16 cellular contexts compared by ENCODE assay signal in the genomic region with DNA sequence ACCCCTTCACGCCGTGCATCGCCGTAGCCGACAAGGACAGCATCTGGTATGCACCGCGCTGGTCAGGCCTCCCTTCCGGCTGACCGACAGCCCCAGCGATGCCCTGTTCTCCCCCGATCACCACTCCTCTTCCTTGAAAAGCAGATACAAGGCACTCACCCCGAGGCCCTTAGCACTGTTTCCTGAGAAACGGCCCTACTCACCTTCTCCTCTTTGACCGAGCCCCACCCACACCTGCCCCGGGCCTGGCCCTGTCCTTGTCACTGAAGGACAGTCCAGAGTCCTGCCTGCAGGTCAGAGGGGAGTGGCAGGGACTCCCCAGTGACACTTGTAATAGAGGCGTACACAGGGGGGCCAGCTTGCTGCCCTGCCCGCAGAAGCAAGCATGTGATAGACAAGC. TPM values are rescaled to one million over a fixed set of nuclear protein-coding genes. Genes with fewer than 3 reads are reported as not detected.
DNase-seq lines count a peak whose midpoint lies in the region; ATAC-seq, FAIRE-seq and TF ChIP-seq lines count a peak whose summit lies in the region.
"Had no signal": no experiment of that assay in that cellular context is flagged by ENCODE, and none has a peak within 500 bp of the region (broad histone marks: within the 10 kb centered on the region; RNA-seq: fewer than 3 reads in every experiment).

No MANE protein-coding gene starts in this region.

- H3K4me2 ChIP-seq in HepG2 (ENCODE audit: low read depth, low read length): no peak overlapping the region

- peaks cover 4% of the 10 kb centered on the region for H3K27me3 Mint-ChIP-seq in glutamatergic neuron (ENCODE audit: unreplicated experiment)
- H3K27me3 Mint-ChIP-seq in nephron progenitor cell (ENCODE audit: low read depth, poor library complexity): no peaks in the 10 kb centered on the region
- H3K27me3 Mint-ChIP-seq in stimulated activated memory B cell treated with anti-CD40 and anti-IgM and Interleukin-4, amounts not matched to agents 10 μg/mL and 1 μg/mL and 100 μg/mL, for 72 hours: no peaks in the 10 kb centered on the region

- no peaks in the 10 kb centered on the region for H3K4me1 ChIP-seq in right lobe of liver
- no peaks in the 10 kb centered on the region; the same call in 1 of the 2 replicates for H3K4me1 ChIP-seq in HepG2 (ENCODE audit: insufficient read depth, low read length)
- peaks cover 16% of the 10 kb centered on the region for H3K4me1 ChIP-seq in upper lobe of right lung

- no peak for TF ChIP-seq EP300 in HepG2 (IDR thresholded peaks at IDR 0.05; ENCODE audit: low read depth in 2 of 2, low read length in 2 of 2)
- TF ChIP-seq EP300 in HepG2 (CRISPR knock-in tag; IDR thresholded peaks at IDR 0.05; ENCODE audit: borderline replicate concordance): no peak

- H3K9me3 Mint-ChIP-seq in glutamatergic neuron (ENCODE audit: unreplicated experiment): peaks cover 8% of the 10 kb centered on the region
- no peaks in the 10 kb centered on the region for H3K9me3 Mint-ChIP-seq in nephron progenitor cell
- H3K9me3 Mint-ChIP-seq in stimulated activated memory B cell treated with anti-CD40 and anti-IgM and Interleukin-4, amounts not matched to agents 10 μg/mL and 1 μg/mL and 100 μg/mL, for 72 hours: no peaks in the 10 kb centered on the region
- H3K9me3 Mint-ChIP-seq: HFFc6 had no signal

- CTCF ChIA-PET in HepG2 (lab: Yijun Ruan, JAX; ENCODE audit: low intra/inter-chr PET ratio, low total read pairs): no interaction called here

- no TSS peak for BruUV-seq in HepG2 (replicated peaks; lab: Mats Ljungman, UMichigan)

- intact Hi-C loops in right lobe of liver (cut with DNase I) (no loop called here), HepG2 (cut with micrococcal nuclease; ENCODE audit: unreplicated experiment) (no loop called here), upper lobe of right lung (cut with DNase I) (no loop called here)

- H3K27ac Mint-ChIP-seq in glutamatergic neuron (ENCODE audit: unreplicated experiment): no peak overlapping the region
- H3K27ac Mint-ChIP-seq in nephron progenitor cell: peak overlapping the region; percentile 45
- H3K27ac Mint-ChIP-seq in stimulated activated memory B cell treated with anti-CD40 and anti-IgM and Interleukin-4, amounts not matched to agents 10 μg/mL and 1 μg/mL and 100 μg/mL, for 72 hours: no peak overlapping the region
- H3K27ac Mint-ChIP-seq: HFFc6 had no signal

- FAIRE-seq in HepG2 (lab: Jason Lieb, UNC): no peak
- FAIRE-seq: K562 had no signal

- ATAC-seq in right lobe of liver (no peak), HepG2 (no peak), upper lobe of right lung (no peak)
- no peak for ATAC-seq in stimulated activated memory B cell treated with anti-CD40 and anti-IgM and Interleukin-4, amounts not matched to agents 10 μg/mL and 1 μg/mL and 100 μg/mL, for 72 hours
- ATAC-seq: K562 had no signal

- H3K27me3 ChIP-seq in right lobe of liver: no peaks in the 10 kb centered on the region
- H3K27me3 ChIP-seq in HepG2 (ENCODE audit: control insufficient read depth in 1 of 2, insufficient read depth in 2 of 2, low read length in 2 of 2): no peaks in the 10 kb centered on the region
- H3K27me3 ChIP-seq in upper lobe of right lung: no peaks in the 10 kb centered on the region

- H3K9me3 ChIP-seq in right lobe of liver: no peaks in the 10 kb centered on the region
- no peaks in the 10 kb centered on the region for H3K9me3 ChIP-seq in HepG2 (ENCODE audit: low read length)
- no peaks in the 10 kb centered on the region for H3K9me3 ChIP-seq in upper lobe of right lung

- H3K27ac ChIP-seq in right lobe of liver: no peak overlapping the region
- no peak overlapping the region for H3K27ac ChIP-seq in HepG2 (ENCODE audit: extremely low read length, insufficient read depth, low read length)
- no peak overlapping the region for H3K27ac ChIP-seq in upper lobe of right lung
- H3K27ac ChIP-seq: BLaER1 treated with 17β-estradiol and CSF1 and Interleukin-3, amounts not matched to agents 10 nM and 100 nM; HL-60 had no signal

- H4K20me1 ChIP-seq in HepG2 (ENCODE audit: insufficient read depth, low read length): no peaks in the 10 kb centered on the region

- H3K4me3 ChIP-seq in right lobe of liver (no peak overlapping the region), HepG2 (replicated peaks in 1 of 3; ENCODE audit: insufficient read depth in 1 of 3, low read depth in 2 of 3, low read length in 3 of 3) (no peak overlapping the region), upper lobe of right lung (no peak overlapping the region)
- H3K4me3 ChIP-seq: BLaER1 treated with 17β-estradiol and CSF1 and Interleukin-3, amounts not matched to agents 10 nM and 100 nM; K562 had no signal

- TF ChIP-seq POLR2A in right lobe of liver (IDR thresholded peaks at IDR 0.05) (no peak), HepG2 (IDR thresholded peaks at IDR 0.05; ENCODE audit: insufficient read depth in 1 of 2, low read depth in 2 of 2, low read length in 2 of 2) (no peak)

- H3K4me3 Mint-ChIP-seq in glutamatergic neuron (ENCODE audit: unreplicated experiment) (no peak overlapping the region), nephron progenitor cell (no peak overlapping the region)
- H3K4me3 Mint-ChIP-seq in stimulated activated memory B cell treated with anti-CD40 and anti-IgM and Interleukin-4, amounts not matched to agents 10 μg/mL and 1 μg/mL and 100 μg/mL, for 72 hours: no peak overlapping the region
- H3K4me3 Mint-ChIP-seq: HFFc6 had no signal

- WGBS in right lobe of liver (ENCODE audit: insufficient coverage, low coverage, low lambda C conversion rate, missing lambda C conversion rate): 97% methylated on average over 6 of the region's 17 CpGs
- 94% methylated on average over 17 of the region's 17 CpGs for WGBS in HepG2 (ENCODE audit: low lambda C conversion rate)

- POLR2A ChIA-PET in HepG2 (lab: Yijun Ruan, JAX): no interaction called here

- in situ Hi-C loops in HepG2 (cut with HindIII; ENCODE audit: extremely low pct_ligation_motif_present, low pct_unique_long_range_greater_than_20kb): no loop called here

- no peaks in the 10 kb centered on the region for H3K79me2 ChIP-seq in HepG2 (ENCODE audit: insufficient read depth, low read length)

- TF ChIP-seq CTCF in right lobe of liver (IDR thresholded peaks at IDR 0.05) (no peak), HepG2 (CRISPR knock-in tag; IDR thresholded peaks at IDR 0.05) (no peak), glutamatergic neuron (IDR thresholded peaks at IDR 0.05; ENCODE audit: partially characterized antibody, unreplicated experiment) (no peak), nephron progenitor cell (IDR thresholded peaks at IDR 0.05) (no peak), upper lobe of right lung (IDR thresholded peaks at IDR 0.05) (no peak)

- peaks cover 0 to 8% (median under 1%) of the 10 kb centered on the region in 4 donors for H3K36me3 ChIP-seq in right lobe of liver
- peaks cover 22 to 47% of the 10 kb centered on the region in 2 experiments; a peak in 4 of 5 replicates for H3K36me3 ChIP-seq in HepG2 (replicated peaks in 1 of 2; ENCODE audit: control insufficient read depth in 1 of 2, insufficient read depth in 2 of 2, low read length in 2 of 2)
- H3K36me3 ChIP-seq in upper lobe of right lung: peaks cover 23% of the 10 kb centered on the region

- no peak overlapping the region for H2AFZ ChIP-seq in HepG2 (ENCODE audit: low read length)

- TF ChIP-seq RAD21 in HepG2 (CRISPR knock-in tag; IDR thresholded peaks at IDR 0.05): no peak

- H3K36me3 Mint-ChIP-seq in glutamatergic neuron (ENCODE audit: unreplicated experiment): peaks cover 19% of the 10 kb centered on the region
- peaks cover 42% of the 10 kb centered on the region for H3K36me3 Mint-ChIP-seq in nephron progenitor cell (ENCODE audit: low read depth)
- peaks cover 71% of the 10 kb centered on the region for H3K36me3 Mint-ChIP-seq in stimulated activated memory B cell treated with anti-CD40 and anti-IgM and Interleukin-4, amounts not matched to agents 10 μg/mL and 1 μg/mL and 100 μg/mL, for 72 hours

- peak in 2 of 3 donors; percentile 7 to 42 for DNase-seq in right lobe of liver
- DNase-seq in HepG2 (ENCODE audit: low spot score): no peak
- peak; percentile 10 for DNase-seq in glutamatergic neuron
- no peak for DNase-seq in nephron progenitor cell
- peak; percentile 41 for DNase-seq in upper lobe of right lung
- DNase-seq in activated CD4-positive, alpha-beta T cell treated with anti-CD3 and anti-CD28 coated beads for 1 hour: no peak
- DNase-seq in GDM1 (lab: John Stamatoyannopoulos, UW): no peak
- DNase-seq: HFFc6, NCI-H1436 treated with DMSO at 0.1 percent for 48 hours, NCI-H345, NCI-H526 treated with DMSO at 0.1 percent for 48 hours, OCI-M1 had no signal

- H3K9ac ChIP-seq in HepG2 (ENCODE audit: insufficient read depth, low read depth, low read length): no peak overlapping the region
- H3K9ac ChIP-seq: BLaER1 treated with 17β-estradiol and CSF1 and Interleukin-3, amounts not matched to agents 10 nM and 100 nM had no signal

- peaks cover 7% of the 10 kb centered on the region for H3K4me1 Mint-ChIP-seq in glutamatergic neuron (ENCODE audit: low read depth, unreplicated experiment)
- no peaks in the 10 kb centered on the region for H3K4me1 Mint-ChIP-seq in nephron progenitor cell
- H3K4me1 Mint-ChIP-seq in stimulated activated memory B cell treated with anti-CD40 and anti-IgM and Interleukin-4, amounts not matched to agents 10 μg/mL and 1 μg/mL and 100 μg/mL, for 72 hours: peaks cover 15% of the 10 kb centered on the region

RNA-seq across cellular contexts. Expression of a gene that starts 45.9 kb away (rescaled TPM):
- total RNA-seq in right lobe of liver (10 to 100 TPM; 13.4 to 27.8 (median 15.6) TPM), HepG2 (2016; rRNA removed; fragmentation: Illumina TruSeq; extraction: Trizol) (24.2 and 24.6 TPM in 2 replicates), glutamatergic neuron (ENCODE audit: unreplicated experiment) (24.3 TPM), upper lobe of right lung (29.9 TPM)
- 5.9 and 6.6 TPM in 2 replicates for total RNA-seq in HepG2 (2016; cell fraction: cytosol; rRNA removed; fragmentation: Illumina TruSeq; extraction: Trizol; ENCODE audit: low read depth)
- total RNA-seq in HepG2 (2016; cell fraction: insoluble cytoplasmic fraction; rRNA removed; fragmentation: Illumina TruSeq; extraction: Trizol): 24.5 and 25.5 TPM in 2 replicates
- total RNA-seq in HepG2 (2016; cell fraction: membrane; rRNA removed; fragmentation: Illumina TruSeq; extraction: Trizol): 14.7 and 15.5 TPM in 2 replicates
- total RNA-seq in HepG2 (2016; cell fraction: nucleus; rRNA removed; fragmentation: Illumina TruSeq; extraction: Trizol): 12.8 and 13.9 TPM in 2 replicates
- polyA plus RNA-seq in HepG2 (2011; rRNA removed): 11.1 and 17.7 TPM in 2 replicates
- 14.2 and 21.6 TPM in 2 replicates for polyA plus RNA-seq in HepG2 (2011; cell fraction: cytosol; rRNA removed)
- polyA plus RNA-seq in HepG2 (2011; cell fraction: nucleus; rRNA removed): 31.7 and 32.3 TPM in 2 replicates
- 10.1 and 14.6 TPM in 2 replicates for polyA plus RNA-seq in HepG2 (2012)
- polyA plus RNA-seq in HepG2 (2016; cell fraction: cytosol; fragmentation: Illumina TruSeq; extraction: Trizol; ENCODE audit: low read depth): 8.4 and 9.7 TPM in 2 replicates
- polyA plus RNA-seq in HepG2 (2016; cell fraction: insoluble cytoplasmic fraction; fragmentation: Illumina TruSeq; extraction: Trizol; ENCODE audit: low read depth): 42.4 and 45.1 TPM in 2 replicates
- polyA plus RNA-seq in HepG2 (2016; cell fraction: membrane; fragmentation: Illumina TruSeq; extraction: Trizol; ENCODE audit: low read depth): 14.8 and 17.6 TPM in 2 replicates
- 34.7 and 37.8 TPM in 2 replicates for polyA plus RNA-seq in HepG2 (2016; cell fraction: nucleus; fragmentation: Illumina TruSeq; extraction: Trizol; ENCODE audit: insufficient read depth, low read depth)
- polyA minus RNA-seq in HepG2 (2011; rRNA and poly(A)+ RNA removed; ENCODE audit: low replicate concordance): 6.7 and 18.8 TPM in 2 replicates
- 8.2 and 11.1 TPM in 2 replicates for polyA minus RNA-seq in HepG2 (2011; cell fraction: cytosol; rRNA and poly(A)+ RNA removed)
- polyA minus RNA-seq in HepG2 (2011; cell fraction: nucleus; rRNA and poly(A)+ RNA removed): 20.0 and 22.4 TPM in 2 replicates

Comparison
In these comparisons a context has a peak if more than half of its experiments do, and no peak if none do; other contexts are left out.
1. DNase-seq: peak in right lobe of liver (2 of 3), glutamatergic neuron (single experiment) and upper lobe of right lung (single experiment); none in HepG2 (single experiment), nephron progenitor cell (single experiment), activated CD4-positive, alpha-beta T cell treated with anti-CD3 and anti-CD28 coated beads for 1 hour (single experiment) and GDM1 (single experiment).